In genomic region chr6:98469146-98469545, GRCh38 we compare ENCODE assay signal across 20 cellular contexts.
"Had no signal": no experiment of that assay in that cellular context is flagged by ENCODE, and none has a peak within 500 bp of the region (broad histone marks: within the 10 kb centered on the region; RNA-seq: fewer than 3 reads in every experiment).

No MANE protein-coding gene starts in this region.

- H3K4me2 ChIP-seq: hepatocyte had no signal

- H3K4me1 ChIP-seq: psoas muscle, testis, tibial nerve had no signal

- H2AFZ ChIP-seq: hepatocyte had no signal

- H3K36me3 ChIP-seq: neutrophil, tibial nerve had no signal

- H3K27ac ChIP-seq: dorsolateral prefrontal cortex, hepatocyte, neutrophil, psoas muscle, skin epidermis, testis, tibial nerve had no signal

- H3K27me3 ChIP-seq: hepatocyte, neutrophil, testis, tibial nerve had no signal

- H3K4me3 Mint-ChIP-seq: naive thymus-derived CD4-positive, alpha-beta T cell; nephron progenitor cell; stimulated activated naive B cell treated with anti-CD40 and anti-IgM and Interleukin-4, amounts not matched to agents 10 μg/mL and 1 μg/mL and 100 μg/mL, for 72 hours; stimulated activated naive CD8-positive, alpha-beta T cell treated with anti-CD3 and anti-CD28 coated beads, Interleukin-15, amount 100 ng/mL, for 72 hours had no signal

- H3K4me1 Mint-ChIP-seq: naive thymus-derived CD4-positive, alpha-beta T cell; stimulated activated naive B cell treated with anti-CD40 and anti-IgM and Interleukin-4, amounts not matched to agents 10 μg/mL and 1 μg/mL and 100 μg/mL, for 72 hours; stimulated activated naive CD8-positive, alpha-beta T cell treated with anti-CD3 and anti-CD28 coated beads, Interleukin-15, amount 100 ng/mL, for 72 hours had no signal

- DNase-seq: cortex of kidney; dorsolateral prefrontal cortex; effector CD8-positive, alpha-beta T cell; foreskin melanocyte; head of caudate nucleus; kidney glomerular epithelial cell; mesendoderm; naive thymus-derived CD4-positive, alpha-beta T cell; nephron progenitor cell; psoas muscle; retina; stimulated activated CD4-positive, alpha-beta T cell treated with anti-CD3 and anti-CD28 coated beads, Interleukin-2, amount 100 ng/mL, for 24 hours; stimulated activated CD4-positive, alpha-beta T cell treated with anti-CD3 and anti-CD28 coated beads, Interleukin-4, amount 100 ng/mL, for 4 hours; stimulated activated naive B cell treated with anti-CD40 and anti-IgM and Interleukin-4, amounts not matched to agents 10 μg/mL and 1 μg/mL and 100 μg/mL, for 72 hours; stimulated activated naive CD8-positive, alpha-beta T cell treated with anti-CD3 and anti-CD28 coated beads, Interleukin-15, amount 100 ng/mL, for 72 hours; testis had no signal

- H3K4me3 ChIP-seq: dorsolateral prefrontal cortex, hepatocyte, psoas muscle, skin epidermis, testis, tibial nerve had no signal

- H3K36me3 Mint-ChIP-seq: stimulated activated naive B cell treated with anti-CD40 and anti-IgM and Interleukin-4, amounts not matched to agents 10 μg/mL and 1 μg/mL and 100 μg/mL, for 72 hours had no signal

- H3K27me3 Mint-ChIP-seq: naive thymus-derived CD4-positive, alpha-beta T cell; stimulated activated naive B cell treated with anti-CD40 and anti-IgM and Interleukin-4, amounts not matched to agents 10 μg/mL and 1 μg/mL and 100 μg/mL, for 72 hours; stimulated activated naive CD8-positive, alpha-beta T cell treated with anti-CD3 and anti-CD28 coated beads, Interleukin-15, amount 100 ng/mL, for 72 hours had no signal

- H3K27ac Mint-ChIP-seq: naive thymus-derived CD4-positive, alpha-beta T cell; nephron progenitor cell; stimulated activated naive B cell treated with anti-CD40 and anti-IgM and Interleukin-4, amounts not matched to agents 10 μg/mL and 1 μg/mL and 100 μg/mL, for 72 hours had no signal

- H3K9me3 ChIP-seq: neutrophil, psoas muscle, testis had no signal
